Comparison of ENCODE assay signal across 13 cellular contexts in the genomic region with DNA sequence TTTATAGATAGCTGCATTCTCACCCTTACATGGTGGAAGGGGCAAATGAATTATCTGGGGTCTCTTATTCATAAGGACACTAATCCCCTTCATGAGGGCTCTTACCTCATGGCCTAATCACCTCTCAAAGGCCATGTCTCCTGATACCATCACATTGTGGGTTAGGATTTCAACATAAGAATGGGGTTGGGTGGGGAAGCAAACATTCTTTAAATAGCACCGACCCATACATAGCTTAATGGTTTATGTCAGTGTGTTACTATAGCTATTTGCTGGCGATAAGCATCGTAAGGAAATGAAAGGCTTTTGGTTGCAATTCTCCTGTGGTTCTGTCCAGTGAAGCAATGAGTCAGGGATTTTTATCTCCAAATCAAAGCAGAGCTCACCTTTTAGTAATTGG. TPM values are rescaled to one million over a fixed set of nuclear protein-coding genes. Genes with fewer than 3 reads are reported as not detected.
A peak's percentile ranks its signal among the peaks of the same experiment; 100 is the strongest.
DNase-seq lines count a peak whose midpoint lies in the region; ATAC-seq and TF ChIP-seq lines count a peak whose summit lies in the region.
"Had no signal": no experiment of that assay in that cellular context is flagged by ENCODE, and none has a peak within 500 bp of the region (broad histone marks: within the 10 kb centered on the region; RNA-seq: fewer than 3 reads in every experiment).

No MANE protein-coding gene starts in this region.

- ATAC-seq in HG03045 (IDR thresholded peaks at IDR 0.05; ENCODE audit: unreplicated experiment) (no peak), GM19351 (IDR thresholded peaks at IDR 0.05; ENCODE audit: unreplicated experiment) (no peak)
- ATAC-seq: activated T-cell treated with anti-CD3 and anti-CD28 coated beads, Interleukin-2, amount 50 U/mL, for 4 hours; T-helper 17 cell had no signal

- H3K27ac ChIP-seq in HUES48 (ENCODE audit: low read depth, low read length) = peak overlapping the region; percentile 70

- H3K27ac Mint-ChIP-seq in glutamatergic neuron (ENCODE audit: unreplicated experiment) = no peak overlapping the region
- H3K27ac Mint-ChIP-seq: CD4-positive, CD25-positive, alpha-beta regulatory T cell; T-helper 17 cell had no signal

- H3K9ac ChIP-seq in HUES48 (ENCODE audit: low read depth, low read length) = no peak overlapping the region

- no peak for TF ChIP-seq CTCF in glutamatergic neuron (IDR thresholded peaks at IDR 0.05; ENCODE audit: partially characterized antibody, unreplicated experiment)

- no peak overlapping the region for H3K4me3 ChIP-seq in HUES48 (ENCODE audit: low read depth, low read length)

- peaks cover 24% of the 10 kb centered on the region for H3K4me1 ChIP-seq in HUES48 (ENCODE audit: control insufficient read depth, insufficient read depth, low read length)

- no peaks in the 10 kb centered on the region for H3K9me3 Mint-ChIP-seq in glutamatergic neuron (ENCODE audit: unreplicated experiment)
- H3K9me3 Mint-ChIP-seq: activated T-cell treated with anti-CD3 and anti-CD28 coated beads, Interleukin-2, amount 50 U/mL, for 4 hours had no signal

- peak; percentile 12 for DNase-seq in AG20443 (ENCODE audit: low spot score)
- DNase-seq in amniotic epithelial cell (ENCODE audit: low read depth) = peak; percentile 99
- DNase-seq in iPS-NIHi7 (ENCODE audit: extremely low spot score) = peak; percentile 33
- no peak for DNase-seq in activated CD8-positive, alpha-beta memory T cell treated with anti-CD3 and anti-CD28 coated beads for 24 hours
- DNase-seq in glutamatergic neuron = no peak
- DNase-seq: activated T-cell treated with anti-CD3 and anti-CD28 coated beads, Interleukin-2, amount 50 U/mL, for 4 hours; CD4-positive, CD25-positive, alpha-beta regulatory T cell; kidney; NCI-H345; T-helper 17 cell had no signal

- no peaks in the 10 kb centered on the region for H3K27me3 Mint-ChIP-seq in glutamatergic neuron (ENCODE audit: unreplicated experiment)
- H3K27me3 Mint-ChIP-seq: CD4-positive, CD25-positive, alpha-beta regulatory T cell; T-helper 17 cell had no signal

- no peak overlapping the region for H3K4me3 Mint-ChIP-seq in glutamatergic neuron (ENCODE audit: unreplicated experiment)
- H3K4me3 Mint-ChIP-seq: activated T-cell treated with anti-CD3 and anti-CD28 coated beads, Interleukin-2, amount 50 U/mL, for 4 hours; CD4-positive, CD25-positive, alpha-beta regulatory T cell had no signal

- H3K27me3 ChIP-seq in HUES48 (ENCODE audit: control insufficient read depth, insufficient read depth, low read length) = no peaks in the 10 kb centered on the region

- no peaks in the 10 kb centered on the region for H3K4me1 Mint-ChIP-seq in glutamatergic neuron (ENCODE audit: low read depth, unreplicated experiment)
- H3K4me1 Mint-ChIP-seq: CD4-positive, CD25-positive, alpha-beta regulatory T cell; T-helper 17 cell had no signal

- H3K9me3 ChIP-seq in HUES48 (ENCODE audit: control insufficient read depth, insufficient read depth, low read length) = no peaks in the 10 kb centered on the region

- no peaks in the 10 kb centered on the region for H3K36me3 ChIP-seq in HUES48 (ENCODE audit: control insufficient read depth, insufficient read depth, low read length)

- peaks cover 8% of the 10 kb centered on the region for H3K36me3 Mint-ChIP-seq in glutamatergic neuron (ENCODE audit: unreplicated experiment)

RNA-seq across cellular contexts. Expression of gene GLCCI1, which starts 57.3 kb away (rescaled TPM):
- total RNA-seq in glutamatergic neuron (ENCODE audit: unreplicated experiment) = 30.7 TPM

Comparison
In these comparisons a context has a peak if more than half of its experiments do, and no peak if none do; other contexts are left out.
1. DNase-seq: peak in AG20443 (single experiment), amniotic epithelial cell (single experiment) and iPS-NIHi7 (single experiment); none in activated CD8-positive, alpha-beta memory T cell treated with anti-CD3 and anti-CD28 coated beads for 24 hours (single experiment) and glutamatergic neuron (single experiment).